In the genomic region with DNA sequence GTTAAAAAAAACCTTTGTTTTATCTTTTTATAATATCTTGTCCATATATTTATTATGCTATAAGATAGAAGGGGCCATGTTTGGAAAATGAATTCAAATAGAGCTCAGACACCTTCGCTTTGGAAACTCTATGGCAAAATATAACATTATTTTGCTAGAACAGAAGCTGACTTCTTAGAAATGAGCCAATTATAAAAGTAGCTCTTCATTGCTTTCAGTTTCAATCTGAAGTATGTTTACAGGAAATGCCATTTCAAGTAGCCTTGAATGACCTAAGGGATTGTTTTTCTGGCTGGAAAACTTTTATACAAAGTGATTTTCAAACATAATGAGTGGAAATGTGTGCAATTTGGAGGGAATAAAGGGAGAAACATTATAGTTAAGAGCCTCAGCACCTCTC, we compare ENCODE assay signal across 8 cellular contexts. TPM values are rescaled to one million over a fixed set of nuclear protein-coding genes. Genes with fewer than 3 reads are reported as not detected.
A peak's percentile ranks its signal among the peaks of the same experiment; 100 is the strongest.
DNase-seq lines count a peak whose midpoint lies in the region; ATAC-seq, FAIRE-seq and TF ChIP-seq lines count a peak whose summit lies in the region.

No MANE protein-coding gene starts in this region.

- H3K4me1 ChIP-seq in GM12878 (ENCODE audit: control insufficient read depth, insufficient read depth, low read length), result peaks cover 12% of the 10 kb centered on the region; the same call in 1 of the 2 replicates

- TF ChIP-seq EP300 in GM12878 (IDR thresholded peaks at IDR 0.05; ENCODE audit: borderline replicate concordance in 1 of 2, control insufficient read depth in 1 of 2, low read depth in 2 of 2, low read length in 2 of 2), result no peak

- H3K36me3 Mint-ChIP-seq in naive thymus-derived CD8-positive, alpha-beta T cell, result peaks cover 0 to 13% (median 0%) of the 10 kb centered on the region in 3 donors

- TF ChIP-seq POLR2A in GM12878 (IDR thresholded peaks at IDR 0.05; ENCODE audit: low read depth, low read length), result no peak

- peak; percentile 0 for DNase-seq in AG04449 (ENCODE audit: low read depth, low spot score)
- peak; percentile 15 for DNase-seq in GM12878 (ENCODE audit: low read depth, low spot score)
- DNase-seq in naive thymus-derived CD8-positive, alpha-beta T cell, result peak in 3 of 10 donors; percentile 12 to 30 (median 22)
- DNase-seq in iPS-NIHi11 (ENCODE audit: low spot score), result no peak
- no peak for DNase-seq in activated effector memory CD4-positive, alpha-beta T cell treated with anti-CD3 and anti-CD28 coated beads, Interleukin-2, amount 50 U/mL, for 16 hours
- no peak for DNase-seq in HPDE6-E6E7 (ENCODE audit: extremely low spot score)

- H3K27me3 ChIP-seq in GM12878 (replicated peaks in 1 of 2; ENCODE audit: control insufficient read depth in 2 of 2, insufficient read depth in 2 of 2, low read length in 1 of 2), result no peaks in the 10 kb centered on the region

- no peak for TF ChIP-seq CTCF in AG04449 (IDR thresholded peaks at IDR 0.05; ENCODE audit: insufficient read depth, low read length, missing control alignments)
- no peak for TF ChIP-seq CTCF in GM12878 (IDR thresholded peaks at IDR 0.05 in 2 of 3, conservative IDR thresholded peaks at IDR 0.05 in 1 of 3; ENCODE audit: control insufficient read depth in 2 of 3, extremely low read depth in 1 of 3, insufficient read depth in 1 of 3, low read depth in 3 of 3, low read length in 3 of 3)

- intact Hi-C loops in GM12878 (cut with micrococcal nuclease; ENCODE audit: unreplicated experiment), result loop anchor here (5.0 kb wide), 1 partner anchor 47 kb away; no protein-coding TSS in a partner anchor

- no peaks in the 10 kb centered on the region for H3K36me3 ChIP-seq in GM12878 (ENCODE audit: control insufficient read depth in 2 of 2, insufficient read depth in 2 of 2, low read length in 1 of 2)

- no peak overlapping the region for H3K4me3 ChIP-seq in AG04449 (ENCODE audit: low read depth, low read length)
- no peak overlapping the region for H3K4me3 ChIP-seq in GM12878

- RAD21 ChIA-PET in GM12878 (lab: Charles Lee; ENCODE audit: unreplicated experiment), result interaction anchor here (0.8 to 1.6 kb wide), 6 partner anchors 11 to 229 kb away, joined by 3 to 5 read pairs (median 4); a partner anchor contains a TSS

- H3K4me2 ChIP-seq in GM12878 (ENCODE audit: control insufficient read depth, insufficient read depth), result peak overlapping the region; percentile 3

- no peaks in the 10 kb centered on the region for H3K79me2 ChIP-seq in GM12878 (ENCODE audit: control insufficient read depth, insufficient read depth, low read length)

- 0% methylated on average over 1 of the region's 1 CpG for WGBS in GM12878 (ENCODE audit: insufficient coverage, insufficient replicate concordance, low lambda C conversion rate, missing lambda C conversion rate)

- no peaks in the 10 kb centered on the region for H4K20me1 ChIP-seq in GM12878 (ENCODE audit: control insufficient read depth, insufficient read depth)

- SMC1A ChIA-PET in GM12878 (lab: Charles Lee; ENCODE audit: uncharacterized antibody, unreplicated experiment), result interaction anchor here (0.7 to 3.0 kb wide), 13 partner anchors 10 to 300 kb away, joined by 3 to 21 read pairs (median 4); a partner anchor contains a TSS

- POLR2A ChIA-PET in AG04449 (lab: Yijun Ruan, JAX) (no interaction called here), GM12878 (lab: Charles Lee) (interaction anchor here (0.6 to 1.3 kb wide), 3 partner anchors 12 to 360 kb away, joined by 3 read pairs; no protein-coding TSS in a partner anchor)
- POLR2A ChIA-PET in naive thymus-derived CD8-positive, alpha-beta T cell (lab: Charles Lee), result interaction anchor here (1.1 to 1.7 kb wide), 4 partner anchors 24 to 183 kb away, joined by 4 to 6 read pairs (median 4); no protein-coding TSS in a partner anchor

- H3K4me3 Mint-ChIP-seq in naive thymus-derived CD8-positive, alpha-beta T cell, result peak overlapping the region; percentile 5 to 66 (median 52)

- CTCF ChIA-PET in AG04449 (lab: Yijun Ruan, JAX), result interaction anchor here (1.0 to 1.8 kb wide), 2 partner anchors 46 to 48 kb away, joined by 3 to 5 read pairs; no protein-coding TSS in a partner anchor
- CTCF ChIA-PET in GM12878 (lab: Yijun Ruan, JAX), result interaction anchor here (1.0 to 1.5 kb wide), 8 partner anchors 20 to 328 kb away, joined by 3 to 4 read pairs (median 3); no protein-coding TSS in a partner anchor

- FAIRE-seq in GM12878 (lab: Jason Lieb, UNC), result peak; percentile 84

- ATAC-seq in GM19023 (IDR thresholded peaks at IDR 0.05; ENCODE audit: unreplicated experiment) (peak; percentile 76), HG03342 (IDR thresholded peaks at IDR 0.05; ENCODE audit: unreplicated experiment) (peak; percentile 95), GM12878 (peak; percentile 85)
- peak; percentile 39 to 61 for ATAC-seq in naive thymus-derived CD8-positive, alpha-beta T cell

- BruUV-seq in GM12878 (replicated peaks; lab: Mats Ljungman, UMichigan), result no TSS peak

- peaks cover 0 to 24% (median 9%) of the 10 kb centered on the region in 9 donors for H3K9me3 Mint-ChIP-seq in naive thymus-derived CD8-positive, alpha-beta T cell

- no peak overlapping the region for H3K9ac ChIP-seq in GM12878 (ENCODE audit: control insufficient read depth, insufficient read depth, low read length)

- no peak for TF ChIP-seq RAD21 in GM12878 (IDR thresholded peaks at IDR 0.05; ENCODE audit: insufficient read depth, low read depth, low read length)

- in situ Hi-C loops in GM12878 (cut with MboI), result no loop called here

- no peaks in the 10 kb centered on the region for H3K27me3 Mint-ChIP-seq in naive thymus-derived CD8-positive, alpha-beta T cell

- peaks cover 3% of the 10 kb centered on the region; the same call in 2 of the 3 replicates for H3K9me3 ChIP-seq in GM12878 (replicated peaks; ENCODE audit: control insufficient read depth, insufficient read depth, low read length)

- peak overlapping the region; percentile 13 for H2AFZ ChIP-seq in GM12878 (ENCODE audit: control insufficient read depth, low read depth, low read length)

- peak overlapping the region in 9 of 10 donors; percentile 19 to 89 (median 84) for H3K27ac Mint-ChIP-seq in naive thymus-derived CD8-positive, alpha-beta T cell

- peaks cover 19 to 59% (median 45%) of the 10 kb centered on the region in 4 donors for H3K4me1 Mint-ChIP-seq in naive thymus-derived CD8-positive, alpha-beta T cell

- H3K27ac ChIP-seq in GM12878 (ENCODE audit: control insufficient read depth, insufficient read depth), result 0 out of 2 replicates have a peak overlapping the region, but pooled peaks have one; percentile 4

RNA-seq across cellular contexts. Expression of a gene that starts 37.8 kb away (rescaled TPM):
- total RNA-seq in GM12878 (2013; cell fraction: nucleolus; rRNA removed), result 2.9 and 3.5 TPM in 2 replicates
- total RNA-seq in GM12878 (2014; rRNA removed) (0.17 and 0.60 TPM in 2 replicates), GM12878 (2014; rRNA removed; fragmentation: Illumina TruSeq; extraction: Trizol) (0.40 and 0.74 TPM in 2 replicates), GM12878 (2021) (0.44 and 0.56 TPM in 2 replicates)
- 1.3 TPM for polyA plus RNA-seq in GM12878 (2011; ENCODE audit: low read depth)
- polyA plus RNA-seq in GM12878 (2011; rRNA removed) (0.50 and 0.53 TPM in 2 replicates), GM12878 (2014; fragmentation: Illumina TruSeq; extraction: Trizol) (0.31 and 0.78 TPM in 2 replicates), GM12878 (2014; fragmentation: Nextera tagmentation; extraction: Ambion mirVana) (under 1 TPM; 0.29 to 0.55 TPM), GM12878 (2014; rRNA removed) (0.37 and 0.72 TPM in 2 replicates), GM12878 (2016; fragmentation: Nextera tagmentation; extraction: Ambion mirVana) (1 to 10 TPM in 1 of 2 experiments, under 1 TPM in 1; 0.35 to 1.0 TPM)
- 0.13 and 0.20 TPM in 2 replicates for polyA plus RNA-seq in GM12878 (2011; cell fraction: cytosol; rRNA removed)
- polyA plus RNA-seq in GM12878 (2011; cell fraction: nucleus; rRNA removed), result 0.51 TPM in 2 replicates
- polyA plus RNA-seq in GM12878 (2012), result 1.8 TPM in 2 replicates
- polyA minus RNA-seq in GM12878 (2011; rRNA and poly(A)+ RNA removed), result 0.26 and 0.73 TPM in 2 replicates
- polyA minus RNA-seq in GM12878 (2011; cell fraction: cytosol; rRNA and poly(A)+ RNA removed), result not detected in 2 replicates
- 0.19 and 0.36 TPM in 2 replicates for polyA minus RNA-seq in GM12878 (2011; cell fraction: nucleus; rRNA and poly(A)+ RNA removed)
- 10 to 100 TPM; 19.9 to 22.2 TPM for total RNA-seq in naive thymus-derived CD8-positive, alpha-beta T cell
- 10 to 100 TPM; 24.6 to 51.9 (median 48.7) TPM for polyA plus RNA-seq in naive thymus-derived CD8-positive, alpha-beta T cell

RNA-seq across cellular contexts. Expression of a gene that starts 53.4 kb away (rescaled TPM):
- total RNA-seq in GM12878 (2013; cell fraction: nucleolus; rRNA removed), result 3.0 and 3.4 TPM in 2 replicates
- not detected in 2 replicates for total RNA-seq in GM12878 (2014; rRNA removed)
- 0.04 TPM in 1 of 2 replicates, not detected in the other for total RNA-seq in GM12878 (2014; rRNA removed; fragmentation: Illumina TruSeq; extraction: Trizol)
- total RNA-seq in GM12878 (2021), result not detected in 2 replicates
- not detected for polyA plus RNA-seq in GM12878 (2011; ENCODE audit: low read depth)
- polyA plus RNA-seq in GM12878 (2011; rRNA removed), result 2.7 and 3.5 TPM in 2 replicates
- 1.6 TPM in 2 replicates for polyA plus RNA-seq in GM12878 (2011; cell fraction: cytosol; rRNA removed)
- 1.2 and 1.5 TPM in 2 replicates for polyA plus RNA-seq in GM12878 (2011; cell fraction: nucleus; rRNA removed)
- polyA plus RNA-seq in GM12878 (2012), result 0.09 and 0.17 TPM in 2 replicates
- polyA plus RNA-seq in GM12878 (2014; fragmentation: Illumina TruSeq; extraction: Trizol), result not detected in 2 replicates
- polyA plus RNA-seq in GM12878 (2014; fragmentation: Nextera tagmentation; extraction: Ambion mirVana), result under 1 TPM in 1 of 2 experiments, not detected in 1; 0.05 TPM
- 0.03 TPM in 1 of 2 replicates, not detected in the other for polyA plus RNA-seq in GM12878 (2014; rRNA removed)
- polyA plus RNA-seq in GM12878 (2016; fragmentation: Nextera tagmentation; extraction: Ambion mirVana), result not detected
- polyA minus RNA-seq in GM12878 (2011; rRNA and poly(A)+ RNA removed), result 3.1 and 3.5 TPM in 2 replicates
- polyA minus RNA-seq in GM12878 (2011; cell fraction: cytosol; rRNA and poly(A)+ RNA removed), result 1.0 and 1.5 TPM in 2 replicates
- polyA minus RNA-seq in GM12878 (2011; cell fraction: nucleus; rRNA and poly(A)+ RNA removed), result 1.1 and 1.9 TPM in 2 replicates
- under 1 TPM; 0.10 to 0.19 TPM for total RNA-seq in naive thymus-derived CD8-positive, alpha-beta T cell
- under 1 TPM in 2 of 3 donors, not detected in 1; 0.18 to 0.27 TPM for polyA plus RNA-seq in naive thymus-derived CD8-positive, alpha-beta T cell

Comparison
In these comparisons a context has a peak if more than half of its experiments do, and no peak if none do; other contexts are left out.
1. DNase-seq: peak in AG04449 (single experiment) and GM12878 (single experiment); none in iPS-NIHi11 (single experiment), activated effector memory CD4-positive, alpha-beta T cell treated with anti-CD3 and anti-CD28 coated beads, Interleukin-2, amount 50 U/mL, for 16 hours (single experiment) and HPDE6-E6E7 (single experiment).
2. RNA of a gene that starts 37.8 kb away (total RNA-seq): 19.9 to 22.2 TPM in naive thymus-derived CD8-positive, alpha-beta T cell; 0.17 to 3.5 TPM in GM12878; every median in the first group is over 4 times any median in the second.
3. Peak in every context shown above with its lines, with median percentiles within 50 percentile points of each other: ATAC-seq.